In the genomic region with DNA sequence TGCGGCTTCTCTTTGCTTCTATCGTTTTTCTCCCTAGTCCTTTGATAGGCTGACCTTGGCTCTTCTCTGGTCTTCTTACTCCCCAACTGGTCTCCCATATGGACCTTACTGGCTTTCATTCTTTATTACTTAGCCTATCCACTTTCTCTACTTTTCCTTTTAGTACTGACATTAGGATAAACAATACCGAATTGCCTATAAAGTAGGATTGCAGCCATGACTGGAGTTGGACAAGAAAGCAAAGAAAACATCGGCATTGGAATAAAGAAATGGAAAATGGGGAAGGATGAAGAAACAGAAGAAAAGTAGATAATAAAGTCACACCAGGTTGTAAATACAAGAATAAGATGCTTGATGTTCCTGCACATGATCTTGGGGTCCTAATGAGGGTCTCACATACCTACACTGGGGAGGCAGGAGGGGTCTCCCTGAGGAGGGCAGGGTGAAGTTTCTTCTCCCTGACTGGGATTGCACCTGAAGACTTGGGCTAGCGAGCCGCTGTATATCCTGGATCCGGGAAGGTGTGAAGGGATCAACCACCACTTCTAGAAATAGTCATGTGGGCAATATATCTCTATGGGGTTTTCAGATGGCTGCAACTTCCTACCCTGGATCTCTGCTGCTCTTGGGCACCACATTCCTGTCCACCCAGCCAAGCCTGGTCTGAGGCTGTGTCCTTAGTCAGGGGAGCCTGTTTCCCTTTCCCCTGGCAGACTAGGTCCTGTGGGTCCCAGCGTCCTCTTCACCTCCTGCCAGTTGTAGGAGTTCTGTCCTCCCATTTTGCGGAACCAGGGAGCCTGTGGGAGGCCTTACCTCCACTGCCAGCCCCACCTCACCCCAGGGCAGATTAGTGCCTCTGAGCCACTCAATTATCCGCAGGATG, we compare ENCODE assay signal across 1 cellular context.
TF ChIP-seq lines count a peak whose summit lies in the region.

No MANE protein-coding gene starts in this region.

TF ChIP-seq in GM23338, 12 proteins besides CTCF, POLR2A, EP300 and RAD21 (continued from another document):
- TF ChIP-seq, protein P1, sequence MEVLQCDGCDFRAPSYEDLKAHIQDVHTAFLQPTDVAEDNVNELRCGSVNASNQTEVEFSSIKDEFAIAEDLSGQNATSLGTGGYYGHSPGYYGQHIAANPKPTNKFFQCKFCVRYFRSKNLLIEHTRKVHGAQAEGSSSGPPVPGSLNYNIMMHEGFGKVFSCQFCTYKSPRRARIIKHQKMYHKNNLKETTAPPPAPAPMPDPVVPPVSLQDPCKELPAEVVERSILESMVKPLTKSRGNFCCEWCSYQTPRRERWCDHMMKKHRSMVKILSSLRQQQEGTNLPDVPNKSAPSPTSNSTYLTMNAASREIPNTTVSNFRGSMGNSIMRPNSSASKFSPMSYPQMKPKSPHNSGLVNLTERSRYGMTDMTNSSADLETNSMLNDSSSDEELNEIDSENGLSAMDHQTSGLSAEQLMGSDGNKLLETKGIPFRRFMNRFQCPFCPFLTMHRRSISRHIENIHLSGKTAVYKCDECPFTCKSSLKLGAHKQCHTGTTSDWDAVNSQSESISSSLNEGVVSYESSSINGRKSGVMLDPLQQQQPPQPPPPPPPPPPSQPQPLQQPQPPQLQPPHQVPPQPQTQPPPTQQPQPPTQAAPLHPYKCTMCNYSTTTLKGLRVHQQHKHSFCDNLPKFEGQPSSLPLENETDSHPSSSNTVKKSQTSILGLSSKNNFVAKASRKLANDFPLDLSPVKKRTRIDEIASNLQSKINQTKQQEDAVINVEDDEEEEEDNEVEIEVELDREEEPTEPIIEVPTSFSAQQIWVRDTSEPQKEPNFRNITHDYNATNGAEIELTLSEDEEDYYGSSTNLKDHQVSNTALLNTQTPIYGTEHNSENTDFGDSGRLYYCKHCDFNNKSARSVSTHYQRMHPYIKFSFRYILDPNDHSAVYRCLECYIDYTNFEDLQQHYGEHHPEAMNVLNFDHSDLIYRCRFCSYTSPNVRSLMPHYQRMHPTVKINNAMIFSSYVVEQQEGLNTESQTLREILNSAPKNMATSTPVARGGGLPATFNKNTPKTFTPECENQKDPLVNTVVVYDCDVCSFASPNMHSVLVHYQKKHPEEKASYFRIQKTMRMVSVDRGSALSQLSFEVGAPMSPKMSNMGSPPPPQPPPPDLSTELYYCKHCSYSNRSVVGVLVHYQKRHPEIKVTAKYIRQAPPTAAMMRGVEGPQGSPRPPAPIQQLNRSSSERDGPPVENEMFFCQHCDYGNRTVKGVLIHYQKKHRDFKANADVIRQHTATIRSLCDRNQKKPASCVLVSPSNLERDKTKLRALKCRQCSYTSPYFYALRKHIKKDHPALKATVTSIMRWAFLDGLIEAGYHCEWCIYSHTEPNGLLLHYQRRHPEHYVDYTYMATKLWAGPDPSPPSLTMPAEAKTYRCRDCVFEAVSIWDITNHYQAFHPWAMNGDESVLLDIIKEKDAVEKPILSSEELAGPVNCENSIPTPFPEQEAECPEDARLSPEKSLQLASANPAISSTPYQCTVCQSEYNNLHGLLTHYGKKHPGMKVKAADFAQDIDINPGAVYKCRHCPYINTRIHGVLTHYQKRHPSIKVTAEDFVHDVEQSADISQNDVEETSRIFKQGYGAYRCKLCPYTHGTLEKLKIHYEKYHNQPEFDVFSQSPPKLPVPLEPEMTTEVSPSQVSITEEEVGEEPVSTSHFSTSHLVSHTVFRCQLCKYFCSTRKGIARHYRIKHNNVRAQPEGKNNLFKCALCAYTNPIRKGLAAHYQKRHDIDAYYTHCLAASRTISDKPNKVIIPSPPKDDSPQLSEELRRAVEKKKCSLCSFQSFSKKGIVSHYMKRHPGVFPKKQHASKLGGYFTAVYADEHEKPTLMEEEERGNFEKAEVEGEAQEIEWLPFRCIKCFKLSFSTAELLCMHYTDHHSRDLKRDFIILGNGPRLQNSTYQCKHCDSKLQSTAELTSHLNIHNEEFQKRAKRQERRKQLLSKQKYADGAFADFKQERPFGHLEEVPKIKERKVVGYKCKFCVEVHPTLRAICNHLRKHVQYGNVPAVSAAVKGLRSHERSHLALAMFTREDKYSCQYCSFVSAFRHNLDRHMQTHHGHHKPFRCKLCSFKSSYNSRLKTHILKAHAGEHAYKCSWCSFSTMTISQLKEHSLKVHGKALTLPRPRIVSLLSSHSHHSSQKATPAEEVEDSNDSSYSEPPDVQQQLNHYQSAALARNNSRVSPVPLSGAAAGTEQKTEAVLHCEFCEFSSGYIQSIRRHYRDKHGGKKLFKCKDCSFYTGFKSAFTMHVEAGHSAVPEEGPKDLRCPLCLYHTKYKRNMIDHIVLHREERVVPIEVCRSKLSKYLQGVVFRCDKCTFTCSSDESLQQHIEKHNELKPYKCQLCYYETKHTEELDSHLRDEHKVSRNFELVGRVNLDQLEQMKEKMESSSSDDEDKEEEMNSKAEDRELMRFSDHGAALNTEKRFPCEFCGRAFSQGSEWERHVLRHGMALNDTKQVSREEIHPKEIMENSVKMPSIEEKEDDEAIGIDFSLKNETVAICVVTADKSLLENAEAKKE (CRISPR knock-in tag; IDR thresholded peaks at IDR 0.05) = no peak
